8 cellular contexts compared by ENCODE assay signal in genomic region chr14:105492051-105492965, GRCh38. TPM values are rescaled to one million over a fixed set of nuclear protein-coding genes. Genes with fewer than 3 reads are reported as not detected.
A peak's percentile ranks its signal among the peaks of the same experiment; 100 is the strongest.
DNase-seq lines count a peak whose midpoint lies in the region; ATAC-seq and TF ChIP-seq lines count a peak whose summit lies in the region.

No MANE protein-coding gene starts in this region.

- 51 to 62% (median 51%) methylated on average over 24 of the region's 24 CpGs for WGBS in psoas muscle, 3 donors

- H3K4me3 ChIP-seq in GM23338 (peak overlapping the region; percentile 62), SJCRH30 (peak overlapping the region; percentile 91), psoas muscle (peak overlapping the region; percentile 75)

- no peak overlapping the region for H2AFZ ChIP-seq in GM23338

- H3K27ac Mint-ChIP-seq in GM23338 (no peak overlapping the region), glutamatergic neuron (ENCODE audit: unreplicated experiment) (peak overlapping the region; percentile 52)

- H3K36me3 Mint-ChIP-seq in GM23338 (ENCODE audit: low read depth): no peaks in the 10 kb centered on the region
- no peaks in the 10 kb centered on the region for H3K36me3 Mint-ChIP-seq in glutamatergic neuron (ENCODE audit: unreplicated experiment)

- H3K4me1 Mint-ChIP-seq in GM23338 (peaks cover 5% of the 10 kb centered on the region; the same call in 2 of the 3 replicates), glutamatergic neuron (ENCODE audit: low read depth, unreplicated experiment) (peaks cover 2% of the 10 kb centered on the region)

- H3K27me3 Mint-ChIP-seq in GM23338 (ENCODE audit: insufficient read depth, low read depth, poor library complexity): peaks cover 31% of the 10 kb centered on the region
- peaks cover 14% of the 10 kb centered on the region for H3K27me3 Mint-ChIP-seq in glutamatergic neuron (ENCODE audit: unreplicated experiment)

- H3K4me3 Mint-ChIP-seq in GM23338 (peak overlapping the region; percentile 85), glutamatergic neuron (ENCODE audit: unreplicated experiment) (peak overlapping the region; percentile 86)

- H3K79me2 ChIP-seq in GM23338 (replicated peaks; ENCODE audit: insufficient read depth): no peaks in the 10 kb centered on the region

- peaks cover 3% of the 10 kb centered on the region; the same call in 1 of the 2 replicates for H3K9me2 ChIP-seq in GM23338 (ENCODE audit: insufficient read depth)

- H3K27me3 ChIP-seq in GM23338 (ENCODE audit: insufficient read depth) (peaks cover 29% of the 10 kb centered on the region), SJCRH30 (no peaks in the 10 kb centered on the region), psoas muscle (ENCODE audit: insufficient read depth in 3 of 3, low read length in 2 of 3) (peaks cover 0 to 5% (median 0%) of the 10 kb centered on the region in 3 donors)

- peak overlapping the region; percentile 79; the same call in 1 of the 2 replicates for H3K4me2 ChIP-seq in GM23338

- no peak overlapping the region for H3K27ac ChIP-seq in GM23338 (ENCODE audit: low read depth)
- no peak overlapping the region for H3K27ac ChIP-seq in SJCRH30
- no peak overlapping the region for H3K27ac ChIP-seq in psoas muscle

- no peaks in the 10 kb centered on the region for H3K36me3 ChIP-seq in GM23338 (ENCODE audit: insufficient read depth)
- H3K36me3 ChIP-seq in SJCRH30: no peaks in the 10 kb centered on the region; the same call in 1 of the 2 replicates
- H3K36me3 ChIP-seq in psoas muscle (ENCODE audit: insufficient read depth in 1 of 2, low read depth in 1 of 2): no peaks in the 10 kb centered on the region

- DNase-seq in GM23338 (ENCODE audit: low spot score) (no peak), SJCRH30 (no peak), glutamatergic neuron (peak; percentile 14), psoas muscle (peak; percentile 34 to 70), anterior cingulate cortex (lab: John Stamatoyannopoulos, UW) (no peak), NCI-H1417 treated with DMSO at 0.1 percent for 48 hours (lab: John Stamatoyannopoulos, UW) (no peak), globus pallidus (ENCODE audit: low spot score) (no peak)

- ATAC-seq in GM23338: no peak
- ATAC-seq in psoas muscle: no peak
- ATAC-seq in GM21423 (IDR thresholded peaks at IDR 0.05; ENCODE audit: unreplicated experiment): no peak

- peaks cover 6% of the 10 kb centered on the region; the same call in 2 of the 3 replicates for H3K9me3 Mint-ChIP-seq in GM23338
- peaks cover 5% of the 10 kb centered on the region for H3K9me3 Mint-ChIP-seq in glutamatergic neuron (ENCODE audit: unreplicated experiment)

- TF ChIP-seq CTCF in GM23338 (conservative IDR thresholded peaks at IDR 0.05; ENCODE audit: low read depth in 2 of 2) (no peak), glutamatergic neuron (IDR thresholded peaks at IDR 0.05; ENCODE audit: partially characterized antibody, unreplicated experiment) (peak; percentile 13), psoas muscle (IDR thresholded peaks at IDR 0.05) (no peak)

- H3F3A ChIP-seq in GM23338 (replicated peaks; ENCODE audit: low read depth): peaks cover 4% of the 10 kb centered on the region; the same call in 1 of the 2 replicates

- intact Hi-C loops in psoas muscle (cut with DNase I): loop anchor here (5.0 to 10.0 kb wide), 2 partner anchors 35 to 808 kb away; partner anchors contain the start of genes INF2 (in 1 of the 2) and TMEM121 (in 1 of the 2)

- no peaks in the 10 kb centered on the region for H4K20me1 ChIP-seq in GM23338 (replicated peaks; ENCODE audit: insufficient read depth)

- H3K9me3 ChIP-seq in SJCRH30 (replicated peaks): no peaks in the 10 kb centered on the region
- H3K9me3 ChIP-seq in psoas muscle: no peaks in the 10 kb centered on the region

- peaks cover 4% of the 10 kb centered on the region; the same call in 1 of the 2 replicates for H3K4me1 ChIP-seq in GM23338 (ENCODE audit: insufficient read depth)
- H3K4me1 ChIP-seq in SJCRH30: peaks cover 8% of the 10 kb centered on the region; the same call in 1 of the 2 replicates
- H3K4me1 ChIP-seq in psoas muscle: peaks cover 19% of the 10 kb centered on the region

TF ChIP-seq in GM23338, 12 proteins besides CTCF, POLR2A, EP300 and RAD21:
- TF ChIP-seq EZH2phosphoT487 (IDR thresholded peaks at IDR 0.05; ENCODE audit: unreplicated experiment) (no peak), EZH2 (IDR thresholded peaks at IDR 0.05; ENCODE audit: low read depth, unreplicated experiment) (no peak), ETS1 (IDR thresholded peaks at IDR 0.05) (no peak), POLR2AphosphoS5 (IDR thresholded peaks at IDR 0.05; ENCODE audit: low read depth) (no peak), CREB1 (CRISPR knock-in tag; IDR thresholded peaks at IDR 0.05; ENCODE audit: low read depth) (no peak)

RNA-seq across cellular contexts. Expression of gene TEDC1, which starts 1.3 kb away (rescaled TPM):
- total RNA-seq in GM23338 (2014; rRNA removed; shearing (Covaris generic)): 3.9 and 16.3 TPM in 2 replicates
- polyA plus RNA-seq in GM23338 (2016; fragmentation: Nextera tagmentation; extraction: Ambion mirVana) (4.1 and 5.9 TPM in 2 replicates), psoas muscle (1 to 10 TPM; 1.9 to 5.2 (median 2.3) TPM)
- 30.9 and 37.4 TPM in 2 replicates for total RNA-seq in SJCRH30 (2014; rRNA removed; shearing (Covaris generic))
- total RNA-seq in glutamatergic neuron (ENCODE audit: unreplicated experiment) (13.8 TPM), psoas muscle (1 to 10 TPM in 3 of 4 donors, under 1 TPM in 1; 0.95 to 2.0 (median 1.2) TPM)

RNA-seq across cellular contexts. Expression of gene CRIP1, which starts 5.6 kb away (rescaled TPM):
- 0.80 and 7.7 TPM in 2 replicates for total RNA-seq in GM23338 (2014; rRNA removed; shearing (Covaris generic))
- 8.4 and 13.2 TPM in 2 replicates for polyA plus RNA-seq in GM23338 (2016; fragmentation: Nextera tagmentation; extraction: Ambion mirVana)
- total RNA-seq in SJCRH30 (2014; rRNA removed; shearing (Covaris generic)): 0.14 TPM in 1 of 2 replicates, not detected in the other
- total RNA-seq in glutamatergic neuron (ENCODE audit: unreplicated experiment): 49.3 TPM
- total RNA-seq in psoas muscle: 10 to 100 TPM; 11.5 to 24.9 (median 14.2) TPM
- 10 to 100 TPM; 17.5 to 27.2 (median 20.6) TPM for polyA plus RNA-seq in psoas muscle

RNA-seq across cellular contexts. Expression of gene CRIP2, which starts 17.7 kb away (rescaled TPM):
- total RNA-seq in GM23338 (2014; rRNA removed; shearing (Covaris generic)): 3.4 and 5.0 TPM in 2 replicates
- 9.6 and 12.3 TPM in 2 replicates for polyA plus RNA-seq in GM23338 (2016; fragmentation: Nextera tagmentation; extraction: Ambion mirVana)
- total RNA-seq in SJCRH30 (2014; rRNA removed; shearing (Covaris generic)): 68.2 and 71.7 TPM in 2 replicates
- 78.5 TPM for total RNA-seq in glutamatergic neuron (ENCODE audit: unreplicated experiment)
- 10 to 100 TPM; 23.1 to 46.5 (median 30.2) TPM for total RNA-seq in psoas muscle
- polyA plus RNA-seq in psoas muscle: 10 to 100 TPM; 28.5 to 71.8 (median 47.3) TPM

RNA-seq across cellular contexts. Expression of gene TMEM121, which starts 34.1 kb away (rescaled TPM):
- total RNA-seq in GM23338 (2014; rRNA removed; shearing (Covaris generic)): 0.93 and 1.3 TPM in 2 replicates
- 0.13 and 0.42 TPM in 2 replicates for polyA plus RNA-seq in GM23338 (2016; fragmentation: Nextera tagmentation; extraction: Ambion mirVana)
- 4.4 and 4.8 TPM in 2 replicates for total RNA-seq in SJCRH30 (2014; rRNA removed; shearing (Covaris generic))
- 2.7 TPM for total RNA-seq in glutamatergic neuron (ENCODE audit: unreplicated experiment)
- total RNA-seq in psoas muscle: under 1 TPM; 0.23 to 0.60 (median 0.39) TPM
- polyA plus RNA-seq in psoas muscle: under 1 TPM; 0.08 to 0.60 (median 0.17) TPM

Comparison
In these comparisons a context has a peak if more than half of its experiments do, and no peak if none do; other contexts are left out.
1. DNase-seq: peak in glutamatergic neuron (single experiment) and psoas muscle (2 of 2); none in GM23338 (single experiment), SJCRH30 (0 of 2), anterior cingulate cortex (0 of 58), NCI-H1417 treated with DMSO at 0.1 percent for 48 hours (single experiment) and globus pallidus (single experiment).
2. Peak in every context shown above with its lines, with median percentiles within 50 percentile points of each other: H3K4me3 ChIP-seq.